Comparison of ENCODE assay signal across 8 cellular contexts in the genomic region with DNA sequence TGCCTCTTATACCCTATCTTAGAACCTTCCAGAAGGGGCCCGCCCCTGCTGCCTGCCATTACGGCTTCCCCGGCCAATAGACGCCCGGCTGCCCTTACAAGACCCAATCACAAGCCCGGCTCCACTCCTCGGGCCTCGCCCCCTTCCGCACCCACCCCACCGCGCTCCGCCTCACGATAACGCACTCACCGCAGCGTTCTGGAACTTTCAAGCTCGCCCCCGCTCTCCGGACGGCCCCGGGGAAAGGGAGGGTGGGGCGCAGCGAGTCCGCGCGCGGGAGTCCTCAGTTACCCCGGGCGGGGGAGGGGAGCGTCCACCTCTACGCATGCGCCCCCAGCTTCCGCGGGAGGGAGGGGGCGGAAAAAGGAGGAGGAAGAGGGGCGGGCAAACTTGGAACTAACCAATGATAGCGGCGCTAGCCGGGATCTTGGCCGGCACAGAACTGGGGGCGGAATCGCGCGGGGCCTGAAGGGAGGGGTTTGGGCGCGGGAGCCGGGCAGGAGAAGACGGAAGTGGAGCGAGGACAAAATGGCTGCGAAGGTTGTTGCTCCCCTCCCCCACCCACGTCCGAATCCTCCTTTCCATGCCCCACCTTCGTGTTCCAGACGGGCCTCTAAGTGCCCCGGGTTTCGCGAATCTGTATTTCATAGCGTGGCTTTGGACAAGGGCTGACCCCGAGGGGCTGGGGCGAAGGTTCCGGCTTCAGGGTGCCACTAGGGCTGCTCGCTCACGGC. TPM values are rescaled to one million over a fixed set of nuclear protein-coding genes. Genes with fewer than 3 reads are reported as not detected.
DNase-seq lines count a peak whose midpoint lies in the region; ATAC-seq and TF ChIP-seq lines count a peak whose summit lies in the region.

No MANE protein-coding gene starts in this region.

- H3K4me3 ChIP-seq in GM12875 (ENCODE audit: low read depth, low read length) (peak overlapping the region; percentile 88), upper lobe of right lung (peak overlapping the region; percentile 94)

- H3K27me3 ChIP-seq in upper lobe of right lung, result no peaks in the 10 kb centered on the region

- no peaks in the 10 kb centered on the region for H3K9me3 ChIP-seq in upper lobe of right lung

- H3K27ac ChIP-seq in upper lobe of right lung, result peak overlapping the region; percentile 100

- DNase-seq in NCI-H146 (lab: John Stamatoyannopoulos, UW), result peak; percentile 100
- DNase-seq in T-helper 1 cell, result peak; percentile 99 to 100 (median 99)
- DNase-seq in amniotic stem cell (lab: John Stamatoyannopoulos, UW), result peak; percentile 100
- DNase-seq in left cardiac atrium, result peak; percentile 99
- peak; percentile 100 for DNase-seq in posterior vena cava (ENCODE audit: low spot score)
- peak; percentile 100 for DNase-seq in upper lobe of right lung

- no peak for TF ChIP-seq CTCF in GM12875 (IDR thresholded peaks at IDR 0.05; ENCODE audit: borderline replicate concordance, insufficient read depth, low read depth, low read length)
- no peak for TF ChIP-seq CTCF in upper lobe of right lung (IDR thresholded peaks at IDR 0.05)

- peaks cover 41% of the 10 kb centered on the region for H3K36me3 ChIP-seq in upper lobe of right lung

- intact Hi-C loops in left cardiac atrium (cut with DNase I) (no loop called here), posterior vena cava (cut with DNase I) (no loop called here), upper lobe of right lung (cut with DNase I) (no loop called here)

- peak; percentile 84 for ATAC-seq in HG02870 (IDR thresholded peaks at IDR 0.05; ENCODE audit: unreplicated experiment)
- peak; percentile 93 to 94 for ATAC-seq in left cardiac atrium
- ATAC-seq in upper lobe of right lung, result peak; percentile 95

- peaks cover 44% of the 10 kb centered on the region for H3K4me1 ChIP-seq in upper lobe of right lung

RNA-seq across cellular contexts. Expression of gene HSPA8, which starts 0.4 kb away (rescaled TPM):
- total RNA-seq in left cardiac atrium (100 to 1,000 TPM; 807 to 922 TPM), posterior vena cava (100 to 1,000 TPM; 754 to 806 TPM), upper lobe of right lung (840 TPM)

Comparison
In these comparisons a context has a peak if more than half of its experiments do, and no peak if none do; other contexts are left out.
1. Peak in every context shown above with its lines: DNase-seq, ATAC-seq, H3K4me3 ChIP-seq and H3K27ac ChIP-seq.